ENCODE assay signal across 9 cellular contexts in genomic region chr16:85402910-85403692, GRCh38.
DNase-seq lines count a peak whose midpoint lies in the region; ATAC-seq and TF ChIP-seq lines count a peak whose summit lies in the region.
"Had no signal": no experiment of that assay in that cellular context is flagged by ENCODE, and none has a peak within 500 bp of the region (broad histone marks: within the 10 kb centered on the region; RNA-seq: fewer than 3 reads in every experiment).

No MANE protein-coding gene starts in this region.

- H3K4me3 ChIP-seq in fibroblast of villous mesenchyme (ENCODE audit: low read depth, low read length) = no peak overlapping the region
- H3K4me3 ChIP-seq in skeletal muscle cell (ENCODE audit: low read depth, low read length) = no peak overlapping the region

- no peak overlapping the region for H3K27ac ChIP-seq in caudate nucleus (ENCODE audit: low read depth, low read length)

- no peak for ATAC-seq in HG02798 (IDR thresholded peaks at IDR 0.05; ENCODE audit: poor library complexity, unreplicated experiment)

- TF ChIP-seq CTCF in fibroblast of villous mesenchyme (IDR thresholded peaks at IDR 0.05; ENCODE audit: insufficient read depth, low read depth, low read length) = no peak

- DNase-seq in NCI-H2029 (lab: John Stamatoyannopoulos, UW) (peak; percentile 13), NCI-H2029 treated with DMSO at 0.1 percent for 48 hours (lab: John Stamatoyannopoulos, UW) (no peak), OCI-M1 (lab: John Stamatoyannopoulos, UW) (peak; percentile 91), fibroblast of villous mesenchyme (ENCODE audit: low read depth) (peak; percentile 82), skeletal muscle cell (ENCODE audit: low read depth) (peak; percentile 62), caudate nucleus (lab: John Stamatoyannopoulos, UW) (no peak), NCI-H1436 treated with DMSO at 0.1 percent for 48 hours (lab: John Stamatoyannopoulos, UW) (no peak)
- DNase-seq: NCI-H526 treated with DMSO at 0.1 percent for 48 hours had no signal

Comparison
In these comparisons a context has a peak if more than half of its experiments do, and no peak if none do; other contexts are left out.
1. DNase-seq: peak in NCI-H2029 (single experiment), OCI-M1 (single experiment), fibroblast of villous mesenchyme (single experiment) and skeletal muscle cell (single experiment); none in NCI-H2029 treated with DMSO at 0.1 percent for 48 hours (single experiment), caudate nucleus (0 of 61) and NCI-H1436 treated with DMSO at 0.1 percent for 48 hours (single experiment).